Comparison of ENCODE assay signal across 8 cellular contexts in the genomic region with DNA sequence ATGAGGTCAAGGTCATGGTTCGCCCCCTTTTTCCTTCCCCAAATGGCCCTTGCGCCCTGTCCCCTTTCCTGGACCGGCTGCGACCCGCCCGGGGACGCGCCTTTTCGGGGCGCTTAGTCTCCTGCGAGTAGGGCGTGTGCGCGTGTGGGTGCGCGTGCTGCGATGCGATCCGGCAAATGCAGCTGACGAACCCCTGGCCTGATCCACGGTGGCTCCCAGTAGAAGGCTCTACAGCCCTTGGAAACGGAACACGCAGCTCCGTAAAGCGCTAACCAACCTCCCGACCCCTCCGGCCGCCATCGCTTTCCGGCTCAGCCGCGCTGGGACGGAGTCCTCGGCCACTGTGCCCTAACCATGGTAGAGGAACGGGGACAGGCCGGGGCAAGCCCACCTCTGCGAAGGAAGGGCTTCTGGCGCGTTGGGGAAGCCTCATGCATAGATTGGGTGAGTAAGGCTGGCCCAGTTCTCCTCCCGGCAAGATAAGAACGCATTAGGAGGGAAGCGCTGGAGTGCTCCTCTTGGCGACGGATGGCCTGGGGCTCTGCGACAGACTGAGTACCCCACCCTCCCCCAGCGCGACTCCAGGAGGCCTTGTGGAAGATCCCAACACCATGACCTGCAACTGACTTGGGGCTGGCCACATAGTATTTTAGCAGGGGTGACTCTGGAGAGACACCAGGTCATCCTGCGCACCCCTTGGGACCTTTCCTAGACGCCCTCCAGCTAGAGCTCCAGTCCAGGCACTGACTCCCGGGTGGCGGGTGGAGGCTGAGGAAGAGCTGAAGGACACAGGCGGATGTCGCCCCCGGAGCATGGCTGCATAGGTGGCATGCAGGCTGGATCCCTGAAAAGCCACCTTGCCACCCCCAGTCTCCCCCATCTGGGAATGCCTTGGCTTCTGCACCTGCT. TPM values are rescaled to one million over a fixed set of nuclear protein-coding genes. Genes with fewer than 3 reads are reported as not detected.
DNase-seq lines count a peak whose midpoint lies in the region; ATAC-seq and TF ChIP-seq lines count a peak whose summit lies in the region.

No MANE protein-coding gene starts in this region.

- ATAC-seq in CD4-positive, alpha-beta T cell (ENCODE audit: poor library complexity): peak; percentile 27
- ATAC-seq in activated CD4-positive, CD25-positive, alpha-beta regulatory T cell treated with anti-CD3 and anti-CD28 coated beads, Interleukin-2, amount 50 U/mL, for 24 hours: no peak
- ATAC-seq in HG03175 (IDR thresholded peaks at IDR 0.05; ENCODE audit: unreplicated experiment): no peak

- H3K79me2 ChIP-seq in OCI-LY3 (ENCODE audit: low read length): no peaks in the 10 kb centered on the region

- peak overlapping the region; percentile 77 for H3K4me3 ChIP-seq in OCI-LY3 (ENCODE audit: low read length)
- peak overlapping the region; percentile 70 for H3K4me3 ChIP-seq in epithelial cell of proximal tubule (ENCODE audit: low read depth, low read length)

- peaks cover 6% of the 10 kb centered on the region for H3K4me1 Mint-ChIP-seq in CD4-positive, alpha-beta T cell (ENCODE audit: low read depth)
- peaks cover 8% of the 10 kb centered on the region for H3K4me1 Mint-ChIP-seq in neural crest cell

- no peaks in the 10 kb centered on the region for H3K36me3 ChIP-seq in OCI-LY3 (replicated peaks; ENCODE audit: low read depth, low read length)

- H2AFZ ChIP-seq in OCI-LY3 (ENCODE audit: low read depth, low read length): no peak overlapping the region

- peak overlapping the region; percentile 93 for H3K4me3 Mint-ChIP-seq in CD4-positive, alpha-beta T cell
- peak overlapping the region; percentile 86 for H3K4me3 Mint-ChIP-seq in neural crest cell

- no peaks in the 10 kb centered on the region for H3K36me3 Mint-ChIP-seq in CD4-positive, alpha-beta T cell (ENCODE audit: low read depth)
- no peaks in the 10 kb centered on the region for H3K36me3 Mint-ChIP-seq in neural crest cell (ENCODE audit: low read depth)

- TF ChIP-seq CTCF in CD4-positive, alpha-beta T cell (IDR thresholded peaks at IDR 0.05): no peak
- TF ChIP-seq CTCF in OCI-LY3 (IDR thresholded peaks at IDR 0.05; ENCODE audit: low read depth, low read length) (no peak), epithelial cell of proximal tubule (conservative IDR thresholded peaks at IDR 0.05; ENCODE audit: low read depth, low read length) (no peak), neural crest cell (conservative IDR thresholded peaks at IDR 0.05) (no peak)

- no peak for DNase-seq in CD4-positive, alpha-beta T cell
- DNase-seq in epithelial cell of proximal tubule (ENCODE audit: low read depth) (no peak), neural crest cell (ENCODE audit: low read depth, low spot score) (no peak), NCI-H524 treated with DMSO at 0.1 percent for 48 hours (lab: John Stamatoyannopoulos, UW) (no peak), NCI-H1092 (lab: John Stamatoyannopoulos, UW) (no peak)

- intact Hi-C loops in CD4-positive, alpha-beta T cell (cut with DNase I, micrococcal nuclease): loop anchor here in 1 of 2 experiments (2.0 kb wide), 1 partner anchor 65 kb away; no protein-coding TSS in a partner anchor

- CTCF ChIA-PET in CD4-positive, alpha-beta T cell (lab: Charles Lee): no interaction called here

- H4K20me1 ChIP-seq in OCI-LY3 (ENCODE audit: insufficient read depth, low read length): no peaks in the 10 kb centered on the region

- POLR2A ChIA-PET in CD4-positive, alpha-beta T cell (lab: Charles Lee): interaction anchor here (1.1 to 2.6 kb wide), 4 partner anchors 8 to 82 kb away, joined by 3 to 13 read pairs (median 6); no protein-coding TSS in a partner anchor

- no peaks in the 10 kb centered on the region for H3K9me3 Mint-ChIP-seq in CD4-positive, alpha-beta T cell
- no peaks in the 10 kb centered on the region for H3K9me3 Mint-ChIP-seq in neural crest cell

- H3K27me3 ChIP-seq in CD4-positive, alpha-beta T cell (ENCODE audit: control insufficient read depth, insufficient read depth, low read length): peaks cover 53% of the 10 kb centered on the region
- H3K27me3 ChIP-seq in OCI-LY3 (ENCODE audit: low read depth, low read length): peaks cover 24% of the 10 kb centered on the region

- H3K27ac Mint-ChIP-seq in CD4-positive, alpha-beta T cell: no peak overlapping the region
- H3K27ac Mint-ChIP-seq in neural crest cell (ENCODE audit: unreplicated experiment): no peak overlapping the region

- peak overlapping the region; percentile 82 for H3K4me2 ChIP-seq in OCI-LY3 (ENCODE audit: low read length)

- no peak overlapping the region for H3K27ac ChIP-seq in CD4-positive, alpha-beta T cell (ENCODE audit: low read depth, low read length)
- no peak overlapping the region for H3K27ac ChIP-seq in OCI-LY3 (ENCODE audit: low read length)

- H3K4me1 ChIP-seq in OCI-LY3 (ENCODE audit: low read length): peaks cover 5% of the 10 kb centered on the region

- H3K27me3 Mint-ChIP-seq in CD4-positive, alpha-beta T cell: peaks cover 73% of the 10 kb centered on the region
- peaks cover 92% of the 10 kb centered on the region for H3K27me3 Mint-ChIP-seq in neural crest cell (ENCODE audit: low read depth)

- no peaks in the 10 kb centered on the region for H3K9me3 ChIP-seq in CD4-positive, alpha-beta T cell (ENCODE audit: control insufficient read depth, low read length)
- no peaks in the 10 kb centered on the region for H3K9me3 ChIP-seq in OCI-LY3 (ENCODE audit: insufficient read depth, low read length)

- no peak overlapping the region for H3K9ac ChIP-seq in OCI-LY3 (ENCODE audit: low read length)

RNA-seq across cellular contexts. Expression of gene SLC4A11, which starts 1.1 kb away (rescaled TPM):
- under 1 TPM; 0.08 to 0.60 TPM for total RNA-seq in CD4-positive, alpha-beta T cell
- total RNA-seq in epithelial cell of proximal tubule (3.6 and 5.1 TPM in 2 replicates), neural crest cell (0.55 and 0.89 TPM in 2 replicates)

RNA-seq across cellular contexts. Expression of gene ITPA, which starts 30.8 kb away (rescaled TPM):
- total RNA-seq in CD4-positive, alpha-beta T cell: 10 to 100 TPM; 17.8 to 19.5 TPM
- total RNA-seq in epithelial cell of proximal tubule: 68.3 and 106 TPM in 2 replicates
- 58.7 and 67.0 TPM in 2 replicates for total RNA-seq in neural crest cell

RNA-seq across cellular contexts. Expression of gene DDRGK1, which starts 35.6 kb away (rescaled TPM):
- 10 to 100 TPM; 40.7 to 43.4 TPM for total RNA-seq in CD4-positive, alpha-beta T cell
- total RNA-seq in epithelial cell of proximal tubule: 63.5 and 80.7 TPM in 2 replicates
- total RNA-seq in neural crest cell: 56.6 and 57.2 TPM in 2 replicates
